In genomic region chr7:114901771-114902170, GRCh38 we compare ENCODE assay signal across 1 cellular context.
TF ChIP-seq lines count a peak whose summit lies in the region.

No MANE protein-coding gene starts in this region.

TF ChIP-seq in IMR-90, 13 proteins besides CTCF, POLR2A, EP300 and RAD21 (continued from another document):
- TF ChIP-seq ELK1 (IDR thresholded peaks at IDR 0.05; ENCODE audit: borderline replicate concordance, low read depth, low read length), result no peak
